ENCODE assay signal across 32 cellular contexts in the genomic region with DNA sequence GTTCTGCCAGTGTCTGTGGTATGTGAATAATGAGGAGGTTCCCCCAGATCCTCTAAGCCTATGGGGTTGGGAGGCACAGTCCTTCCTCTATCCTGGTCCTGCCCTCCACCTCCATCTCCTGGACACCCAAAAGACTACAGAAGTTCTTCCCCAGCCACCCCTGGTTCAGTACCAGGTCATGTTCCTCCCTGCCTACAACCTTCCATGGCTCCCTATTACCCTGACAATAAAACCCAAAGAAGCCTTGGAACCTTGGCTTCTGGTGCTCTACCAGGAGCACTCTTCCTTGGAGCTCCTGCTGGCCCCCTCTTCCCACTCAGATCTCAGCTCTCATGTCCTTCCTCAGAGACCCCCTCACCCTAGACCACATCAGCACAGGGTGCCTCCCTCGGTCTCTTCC. TPM values are rescaled to one million over a fixed set of nuclear protein-coding genes. Genes with fewer than 3 reads are reported as not detected.
"Had no signal": no experiment of that assay in that cellular context is flagged by ENCODE, and none has a peak within 500 bp of the region (broad histone marks: within the 10 kb centered on the region; RNA-seq: fewer than 3 reads in every experiment).

No MANE protein-coding gene starts in this region.

- H3K27me3 ChIP-seq: colonic mucosa, heart left ventricle, hepatocyte, right atrium auricular region, testis had no signal

- H3K4me1 ChIP-seq: colonic mucosa, gastroesophageal sphincter, heart left ventricle, parathyroid adenoma, prostate gland, right atrium auricular region, sigmoid colon, testis, tibial artery had no signal

- H3K9me3 Mint-ChIP-seq: dendritic cell treated with granulocyte-macrophage colony-stimulating factor and Interleukin-4, amounts not matched to agents 40 ng/mL and 50 ng/mL, for 4 days; endodermal cell; memory B cell; natural killer cell; stimulated activated memory B cell treated with anti-CD40 and anti-IgM and Interleukin-4, amounts not matched to agents 10 μg/mL and 1 μg/mL and 100 μg/mL, for 72 hours; type B pancreatic cell had no signal

- H3K27ac Mint-ChIP-seq: dendritic cell treated with granulocyte-macrophage colony-stimulating factor and Interleukin-4, amounts not matched to agents 40 ng/mL and 50 ng/mL, for 4 days; endodermal cell; memory B cell; natural killer cell; stimulated activated memory B cell treated with anti-CD40 and anti-IgM and Interleukin-4, amounts not matched to agents 10 μg/mL and 1 μg/mL and 100 μg/mL, for 72 hours; type B pancreatic cell had no signal

- H3K4me3 Mint-ChIP-seq: dendritic cell treated with granulocyte-macrophage colony-stimulating factor and Interleukin-4, amounts not matched to agents 40 ng/mL and 50 ng/mL, for 4 days; endodermal cell; memory B cell; stimulated activated memory B cell treated with anti-CD40 and anti-IgM and Interleukin-4, amounts not matched to agents 10 μg/mL and 1 μg/mL and 100 μg/mL, for 72 hours; type B pancreatic cell had no signal

- ATAC-seq: esophagus mucosa; gastroesophageal sphincter; heart left ventricle; left colon; natural killer cell; stimulated activated memory B cell treated with anti-CD40 and anti-IgM and Interleukin-4, amounts not matched to agents 10 μg/mL and 1 μg/mL and 100 μg/mL, for 72 hours; stimulated activated naive CD8-positive, alpha-beta T cell treated with anti-CD3 and anti-CD28 coated beads, Interleukin-15, Interleukin-2, amounts not matched to agents 100 U/mL and 50 U/mL, for 24 hours had no signal

- H3K9me3 ChIP-seq: colonic mucosa, gastroesophageal sphincter, heart left ventricle, prostate gland, right atrium auricular region, sigmoid colon, testis, tibial artery had no signal

- DNase-seq: colonic mucosa; effector CD8-positive, alpha-beta T cell; endodermal cell; foreskin fibroblast; islet precursor cell; kidney glomerular epithelial cell; left colon; natural killer cell; sigmoid colon; stimulated activated CD4-positive, alpha-beta T cell treated with anti-CD3 and anti-CD28 coated beads, Interleukin-2, amount 100 ng/mL, for 24 hours; stimulated activated CD4-positive, alpha-beta T cell treated with anti-CD3 and anti-CD28 coated beads, Interleukin-4, amount 100 ng/mL, for 24 hours; stimulated activated naive CD8-positive, alpha-beta T cell treated with anti-CD3 and anti-CD28 coated beads, Interleukin-15, Interleukin-2, amounts not matched to agents 100 U/mL and 50 U/mL, for 24 hours; substantia nigra; testis had no signal

- H3K4me1 Mint-ChIP-seq: endodermal cell; memory B cell; stimulated activated memory B cell treated with anti-CD40 and anti-IgM and Interleukin-4, amounts not matched to agents 10 μg/mL and 1 μg/mL and 100 μg/mL, for 72 hours had no signal

- H3K4me3 ChIP-seq: colonic mucosa, gastroesophageal sphincter, heart left ventricle, hepatocyte, lung, prostate gland, right atrium auricular region, sigmoid colon, testis, tibial artery had no signal

- H3K27ac ChIP-seq: colonic mucosa, epithelial cell of prostate, gastroesophageal sphincter, heart left ventricle, hepatocyte, parathyroid adenoma, prostate gland, right atrium auricular region, sigmoid colon, testis, tibial artery had no signal

- H3K27me3 Mint-ChIP-seq: memory B cell; stimulated activated memory B cell treated with anti-CD40 and anti-IgM and Interleukin-4, amounts not matched to agents 10 μg/mL and 1 μg/mL and 100 μg/mL, for 72 hours had no signal

- H3K36me3 Mint-ChIP-seq: memory B cell; natural killer cell; stimulated activated memory B cell treated with anti-CD40 and anti-IgM and Interleukin-4, amounts not matched to agents 10 μg/mL and 1 μg/mL and 100 μg/mL, for 72 hours; type B pancreatic cell had no signal

RNA-seq across cellular contexts. Expression of a gene that starts 12.9 kb away (rescaled TPM):
- total RNA-seq: chondrocyte, esophagus mucosa, gastroesophageal sphincter, heart left ventricle, natural killer cell, osteoblast, right atrium auricular region, sigmoid colon had no signal
- polyA plus RNA-seq: heart left ventricle, liver, neural cell had no signal

RNA-seq across cellular contexts. Expression of a gene that starts 13.4 kb away (rescaled TPM):
- total RNA-seq: chondrocyte, osteoblast had no signal
- polyA plus RNA-seq: neural cell had no signal
